Comparison of ENCODE assay signal across 12 cellular contexts in genomic region chr13:98300956-98301641, GRCh38.
DNase-seq lines count a peak whose midpoint lies in the region; ATAC-seq, FAIRE-seq and TF ChIP-seq lines count a peak whose summit lies in the region.
"Had no signal": no experiment of that assay in that cellular context is flagged by ENCODE, and none has a peak within 500 bp of the region (broad histone marks: within the 10 kb centered on the region; RNA-seq: fewer than 3 reads in every experiment).

No MANE protein-coding gene starts in this region.

- H2AFZ ChIP-seq in endothelial cell of umbilical vein (ENCODE audit: low read depth, low read length) = no peak overlapping the region

- no peak for TF ChIP-seq CTCF in endothelial cell of umbilical vein (IDR thresholded peaks at IDR 0.05; ENCODE audit: extremely low read depth in 1 of 2, insufficient read depth in 1 of 2, low read depth in 1 of 2, low read length in 2 of 2)

- dilution Hi-C loops in endothelial cell of umbilical vein (cut with MboI; ENCODE audit: extremely low pct_ligation_motif_present, low sequenced_read_pairs) = no loop called here

- peak; percentile 36 for DNase-seq in AG08395 (ENCODE audit: low spot score)
- DNase-seq in NCI-H460 (ENCODE audit: extremely low read depth, low read depth) = peak; percentile 11
- DNase-seq in endothelial cell of umbilical vein (ENCODE audit: low read depth, low spot score) = peak; percentile 46
- DNase-seq in myocyte (ENCODE audit: low read depth) = peak; percentile 14
- no peak for DNase-seq in activated CD4-positive, alpha-beta memory T cell treated with anti-CD3 and anti-CD28 coated beads for 36 hours
- DNase-seq in SKM-1 (lab: John Stamatoyannopoulos, UW; ENCODE audit: unreplicated experiment) = no peak
- DNase-seq in NCI-H2227 treated with DMSO at 0.1 percent for 48 hours (lab: John Stamatoyannopoulos, UW) = no peak
- DNase-seq: H9, NCI-H524 treated with DMSO at 0.1 percent for 48 hours had no signal

- no peaks in the 10 kb centered on the region for H3K4me1 ChIP-seq in endothelial cell of umbilical vein (ENCODE audit: control insufficient read depth, extremely low read depth, insufficient read depth, low read length)

- no peaks in the 10 kb centered on the region for H3K27me3 ChIP-seq in endothelial cell of umbilical vein (ENCODE audit: control insufficient read depth in 2 of 2, insufficient read depth in 2 of 2, low read length in 2 of 2)
- H3K27me3 ChIP-seq: BLaER1 treated with 17β-estradiol and CSF1 and Interleukin-3, amounts not matched to agents 10 nM and 100 nM had no signal

- no peaks in the 10 kb centered on the region for H3K36me3 ChIP-seq in endothelial cell of umbilical vein (ENCODE audit: control insufficient read depth in 2 of 2, extremely low read depth in 1 of 2, insufficient read depth in 2 of 2, low read length in 2 of 2)
- H3K36me3 ChIP-seq: BLaER1 treated with 17β-estradiol and CSF1 and Interleukin-3, amounts not matched to agents 10 nM and 100 nM had no signal

- peaks cover 4% of the 10 kb centered on the region for H3K27me3 Mint-ChIP-seq in activated CD4-positive, alpha-beta memory T cell treated with anti-CD3 and anti-CD28 coated beads for 36 hours

- CTCF ChIA-PET in endothelial cell of umbilical vein (lab: Charles Lee) = interaction anchor here (0.7 to 2.1 kb wide), 7 partner anchors 8 to 372 kb away, joined by 3 to 6 read pairs (median 3); no protein-coding TSS in a partner anchor
- CTCF ChIA-PET in activated CD4-positive, alpha-beta memory T cell treated with anti-CD3 and anti-CD28 coated beads for 36 hours (lab: Charles Lee) = interaction anchor here (0.6 to 0.8 kb wide), 2 partner anchors 372 to 721 kb away, joined by 3 to 4 read pairs; no protein-coding TSS in a partner anchor

- no peaks in the 10 kb centered on the region for H3K9me3 Mint-ChIP-seq in activated CD4-positive, alpha-beta memory T cell treated with anti-CD3 and anti-CD28 coated beads for 36 hours
- H3K9me3 Mint-ChIP-seq: H9 had no signal

- no peak overlapping the region for H3K27ac ChIP-seq in endothelial cell of umbilical vein (ENCODE audit: insufficient read depth, low read depth, low read length)
- H3K27ac ChIP-seq: BLaER1 treated with 17β-estradiol and CSF1 and Interleukin-3, amounts not matched to agents 10 nM and 100 nM had no signal

- POLR2A ChIA-PET in endothelial cell of umbilical vein (lab: Charles Lee) = no interaction called here
- POLR2A ChIA-PET in activated CD4-positive, alpha-beta memory T cell treated with anti-CD3 and anti-CD28 coated beads for 36 hours (lab: Charles Lee) = no interaction called here

- no peaks in the 10 kb centered on the region for H4K20me1 ChIP-seq in endothelial cell of umbilical vein (replicated peaks; ENCODE audit: control insufficient read depth, extremely low read depth, insufficient read depth, low read length)

- no TSS peak for BruUV-seq in endothelial cell of umbilical vein (replicated peaks; lab: Mats Ljungman, UMichigan)

- no peaks in the 10 kb centered on the region for H3K9me3 ChIP-seq in endothelial cell of umbilical vein (replicated peaks; ENCODE audit: control insufficient read depth, insufficient read depth, low read length)

- no peaks in the 10 kb centered on the region for H3K36me3 Mint-ChIP-seq in activated CD4-positive, alpha-beta memory T cell treated with anti-CD3 and anti-CD28 coated beads for 36 hours

- ATAC-seq in GM18873 (IDR thresholded peaks at IDR 0.05; ENCODE audit: low FRiP score, unreplicated experiment) = no peak

- no peak overlapping the region for H3K4me3 ChIP-seq in endothelial cell of umbilical vein (replicated peaks in 1 of 3; ENCODE audit: insufficient read depth in 1 of 3, low read depth in 1 of 3, low read length in 3 of 3)
- H3K4me3 ChIP-seq: BLaER1 treated with 17β-estradiol and CSF1 and Interleukin-3, amounts not matched to agents 10 nM and 100 nM had no signal

- FAIRE-seq in endothelial cell of umbilical vein (lab: Jason Lieb, UNC) = peak; percentile 15
- FAIRE-seq: TTC549 had no signal

- no peak overlapping the region for H3K4me2 ChIP-seq in endothelial cell of umbilical vein (ENCODE audit: insufficient read depth, low read length)
- H3K4me2 ChIP-seq: BLaER1 treated with 17β-estradiol and CSF1 and Interleukin-3, amounts not matched to agents 10 nM and 100 nM had no signal

- H3K27ac Mint-ChIP-seq in activated CD4-positive, alpha-beta memory T cell treated with anti-CD3 and anti-CD28 coated beads for 36 hours = no peak overlapping the region

- no peak overlapping the region for H3K4me3 Mint-ChIP-seq in activated CD4-positive, alpha-beta memory T cell treated with anti-CD3 and anti-CD28 coated beads for 36 hours
- H3K4me3 Mint-ChIP-seq: H9 had no signal

- no peak for TF ChIP-seq POLR2A in endothelial cell of umbilical vein (IDR thresholded peaks at IDR 0.05; ENCODE audit: low read depth, low read length)

- no peak overlapping the region for H3K9ac ChIP-seq in endothelial cell of umbilical vein (replicated peaks; ENCODE audit: extremely low read depth, insufficient read depth, low read length)
- H3K9ac ChIP-seq: BLaER1 treated with 17β-estradiol and CSF1 and Interleukin-3, amounts not matched to agents 10 nM and 100 nM had no signal

- no peaks in the 10 kb centered on the region for H3K4me1 Mint-ChIP-seq in activated CD4-positive, alpha-beta memory T cell treated with anti-CD3 and anti-CD28 coated beads for 36 hours (ENCODE audit: low read depth)

- no peaks in the 10 kb centered on the region for H3K9me1 ChIP-seq in endothelial cell of umbilical vein (replicated peaks; ENCODE audit: control insufficient read depth, extremely low read depth, insufficient read depth, low read length)

- peaks cover 1% of the 10 kb centered on the region for H3K79me2 ChIP-seq in endothelial cell of umbilical vein (ENCODE audit: control insufficient read depth, insufficient read depth, low read length)

- intact Hi-C loops in endothelial cell of umbilical vein (cut with micrococcal nuclease) = no loop called here
- intact Hi-C loops in activated CD4-positive, alpha-beta memory T cell treated with anti-CD3 and anti-CD28 coated beads for 36 hours (cut with micrococcal nuclease) = no loop called here

TF ChIP-seq in endothelial cell of umbilical vein, 7 proteins besides CTCF, POLR2A, EP300 and RAD21:
- no peak for TF ChIP-seq MYC (IDR thresholded peaks at IDR 0.05; ENCODE audit: low read depth, low read length)
- TF ChIP-seq JUN (IDR thresholded peaks at IDR 0.05; ENCODE audit: borderline replicate concordance, insufficient read depth, insufficient read length, low read depth) = no peak
- TF ChIP-seq GATA2 (IDR thresholded peaks at IDR 0.05; ENCODE audit: insufficient read depth, insufficient read length, low read depth, low read length) = no peak
- TF ChIP-seq FOS (IDR thresholded peaks at IDR 0.05; ENCODE audit: borderline replicate concordance, insufficient read depth, low read length) = no peak
TF ChIP-seq in endothelial cell of umbilical vein: peak in this region for 0.

Comparison
In these comparisons a context has a peak if more than half of its experiments do, and no peak if none do; other contexts are left out.
1. DNase-seq: peak in AG08395 (single experiment), NCI-H460 (single experiment), endothelial cell of umbilical vein (single experiment) and myocyte (single experiment); none in activated CD4-positive, alpha-beta memory T cell treated with anti-CD3 and anti-CD28 coated beads for 36 hours (single experiment), SKM-1 (single experiment) and NCI-H2227 treated with DMSO at 0.1 percent for 48 hours (single experiment).